8 cellular contexts compared by ENCODE assay signal in the genomic region with DNA sequence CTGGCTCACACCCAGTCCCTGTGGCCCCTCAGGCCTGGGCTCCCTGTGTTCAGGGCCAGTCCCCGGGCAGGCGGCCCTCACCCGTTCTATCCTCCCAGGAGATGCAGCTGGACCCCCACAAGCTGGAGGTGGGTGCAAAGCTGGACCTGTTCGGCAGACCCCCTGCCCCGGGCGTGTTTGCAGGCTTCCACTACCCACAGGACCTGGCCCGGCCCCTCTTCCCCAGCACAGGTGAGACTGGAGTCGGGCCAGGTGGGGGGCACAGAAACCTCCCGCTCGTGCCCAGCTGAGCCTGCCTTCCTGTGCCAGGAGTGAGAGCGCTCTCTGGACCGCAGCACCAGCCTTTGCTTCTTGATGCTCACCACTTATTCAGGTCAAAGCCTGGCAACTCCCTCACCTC. TPM values are rescaled to one million over a fixed set of nuclear protein-coding genes. Genes with fewer than 3 reads are reported as not detected.
"Had no signal": no experiment of that assay in that cellular context is flagged by ENCODE, and none has a peak within 500 bp of the region (broad histone marks: within the 10 kb centered on the region; RNA-seq: fewer than 3 reads in every experiment).

No MANE protein-coding gene starts in this region.

- FAIRE-seq: HepG2, HTR-8/SVneo had no signal

- ATAC-seq: HepG2 had no signal

- DNase-seq: KBM-7, KG1 had no signal

- H3K27ac ChIP-seq: HL-60 had no signal

RNA-seq across cellular contexts. Expression of gene LRCOL1, which starts 33.7 kb away (rescaled TPM):
- total RNA-seq: HepG2, HT-29, HT1080 had no signal
- polyA plus RNA-seq: HepG2, IgD-negative memory B cell had no signal

RNA-seq across cellular contexts. Expression of gene P2RX2, which starts 41.9 kb away (rescaled TPM):
- total RNA-seq: HepG2, HT-29, HT1080 had no signal
- polyA plus RNA-seq: HepG2, IgD-negative memory B cell had no signal
